ENCODE assay signal across 21 cellular contexts in genomic region chr2:12131975-12132374, GRCh38.
A peak's percentile ranks its signal among the peaks of the same experiment; 100 is the strongest.
DNase-seq lines count a peak whose midpoint lies in the region; ATAC-seq, FAIRE-seq and TF ChIP-seq lines count a peak whose summit lies in the region.
"Had no signal": no experiment of that assay in that cellular context is flagged by ENCODE, and none has a peak within 500 bp of the region (broad histone marks: within the 10 kb centered on the region; RNA-seq: fewer than 3 reads in every experiment).

No MANE protein-coding gene starts in this region.

- H3K9me3 Mint-ChIP-seq in astrocyte (ENCODE audit: unreplicated experiment) = peaks cover 2% of the 10 kb centered on the region

- no peaks in the 10 kb centered on the region for H3K79me2 ChIP-seq in astrocyte (ENCODE audit: insufficient read depth, low read length)

- H3K27me3 ChIP-seq in right atrium auricular region (no peaks in the 10 kb centered on the region), astrocyte (ENCODE audit: insufficient read depth, low read length) (no peaks in the 10 kb centered on the region), right cardiac atrium (ENCODE audit: control insufficient read depth, insufficient read depth) (no peaks in the 10 kb centered on the region), upper lobe of right lung (no peaks in the 10 kb centered on the region)
- H3K27me3 ChIP-seq: left lung, SJCRH30 had no signal

- H4K20me1 ChIP-seq in astrocyte (ENCODE audit: insufficient read depth, low read length) = no peaks in the 10 kb centered on the region

- peaks cover 0 to under 1% of the 10 kb centered on the region in 2 donors for H3K9me3 ChIP-seq in right atrium auricular region
- no peaks in the 10 kb centered on the region for H3K9me3 ChIP-seq in astrocyte (ENCODE audit: insufficient read depth, low read depth, low read length)
- no peaks in the 10 kb centered on the region for H3K9me3 ChIP-seq in right cardiac atrium (ENCODE audit: control insufficient read depth, low read length)
- H3K9me3 ChIP-seq in upper lobe of right lung = no peaks in the 10 kb centered on the region

- ATAC-seq in Right ventricle myocardium inferior = peak; percentile 54
- ATAC-seq in right cardiac atrium = peak; percentile 43 to 64
- ATAC-seq in upper lobe of right lung = peak; percentile 83
- ATAC-seq: left lung had no signal

- H3K4me2 ChIP-seq in astrocyte (ENCODE audit: low read length) = peak overlapping the region; percentile 4

- H3K4me1 ChIP-seq in right atrium auricular region (no peaks in the 10 kb centered on the region), astrocyte (ENCODE audit: insufficient read depth, low read length) (peaks cover 4% of the 10 kb centered on the region), right cardiac atrium (ENCODE audit: control insufficient read depth, insufficient read depth, low read length) (no peaks in the 10 kb centered on the region), upper lobe of right lung (peaks cover 8% of the 10 kb centered on the region)
- H3K4me1 ChIP-seq: left lung, SJCRH30 had no signal

- H3K36me3 Mint-ChIP-seq in astrocyte (ENCODE audit: low read depth, unreplicated experiment) = no peaks in the 10 kb centered on the region

- H2AFZ ChIP-seq in astrocyte (ENCODE audit: low read depth, low read length) = no peak overlapping the region

- no peaks in the 10 kb centered on the region for H3K4me1 Mint-ChIP-seq in astrocyte (ENCODE audit: low read depth, unreplicated experiment)

- H3K27ac Mint-ChIP-seq in astrocyte (ENCODE audit: unreplicated experiment) = no peak overlapping the region

- TF ChIP-seq CTCF in right atrium auricular region (IDR thresholded peaks at IDR 0.05) (no peak), astrocyte (IDR thresholded peaks at IDR 0.05; ENCODE audit: insufficient read depth, low read depth, low read length) (no peak), upper lobe of right lung (IDR thresholded peaks at IDR 0.05) (no peak)

- H3K27ac ChIP-seq in right atrium auricular region (no peak overlapping the region), astrocyte (ENCODE audit: low read depth, low read length) (no peak overlapping the region), right cardiac atrium (ENCODE audit: low read length) (no peak overlapping the region), upper lobe of right lung (no peak overlapping the region)
- H3K27ac ChIP-seq: left lung, SJCRH30 had no signal

- intact Hi-C loops in Right ventricle myocardium inferior (cut with DNase I) (no loop called here), right cardiac atrium (cut with DNase I) (no loop called here), upper lobe of right lung (cut with DNase I) (no loop called here)

- H3K27me3 Mint-ChIP-seq in astrocyte (ENCODE audit: low read depth, unreplicated experiment) = peaks cover 8% of the 10 kb centered on the region

- H3K9ac ChIP-seq in astrocyte (ENCODE audit: low read length) = no peak overlapping the region

- DNase-seq in Right ventricle myocardium inferior (ENCODE audit: missing footprints) (no peak), right atrium auricular region (ENCODE audit: low spot score) (no peak), astrocyte (ENCODE audit: low read depth) (peak; percentile 70), right cardiac atrium (no peak), upper lobe of right lung (no peak), NCI-H345 (lab: John Stamatoyannopoulos, UW) (no peak), NCI-H2171 (lab: John Stamatoyannopoulos, UW) (no peak), GM19240 (ENCODE audit: insufficient read length, low spot score) (no peak)
- DNase-seq: activated CD4-positive, alpha-beta T cell treated with anti-CD3 and anti-CD28 coated beads for 4 hours; activated CD8-positive, alpha-beta memory T cell treated with anti-CD3 and anti-CD28 coated beads, Interleukin-2, amount 50 U/mL, for 4 hours; activated naive CD4-positive, alpha-beta T cell; EL; left lung; NCI-H1694; NCI-H446 treated with DMSO at 0.1 percent for 48 hours; posterior cingulate gyrus; SJCRH30; stimulated activated CD4-positive, alpha-beta T cell treated with anti-CD3 and anti-CD28 coated beads, Interleukin-15, amount 100 ng/mL, for 24 hours; stimulated activated naive CD4-positive, alpha-beta T cell treated with Interleukin-2 at 50 U/mL for 16 hours had no signal

- WGBS in right cardiac atrium = 57% methylated on average over 3 of the region's 3 CpGs

- no peak for FAIRE-seq in astrocyte (lab: Jason Lieb, UNC)
- FAIRE-seq: A204.1, H1 had no signal

- H3K36me3 ChIP-seq in right atrium auricular region = no peaks in the 10 kb centered on the region
- H3K36me3 ChIP-seq in astrocyte (ENCODE audit: insufficient read depth, low read length) = no peaks in the 10 kb centered on the region
- H3K36me3 ChIP-seq in upper lobe of right lung = no peaks in the 10 kb centered on the region
- H3K36me3 ChIP-seq: left lung, SJCRH30 had no signal

- H3K4me3 ChIP-seq in right atrium auricular region = no peak overlapping the region
- H3K4me3 ChIP-seq in astrocyte (ENCODE audit: insufficient read depth, low read depth, low read length) = no peak overlapping the region
- H3K4me3 ChIP-seq in right cardiac atrium (ENCODE audit: low read length) = no peak overlapping the region
- no peak overlapping the region for H3K4me3 ChIP-seq in upper lobe of right lung
- H3K4me3 ChIP-seq: left lung, SJCRH30 had no signal

- no peak overlapping the region for H3K4me3 Mint-ChIP-seq in astrocyte (ENCODE audit: unreplicated experiment)
